ENCODE assay signal across 12 cellular contexts in the genomic region with DNA sequence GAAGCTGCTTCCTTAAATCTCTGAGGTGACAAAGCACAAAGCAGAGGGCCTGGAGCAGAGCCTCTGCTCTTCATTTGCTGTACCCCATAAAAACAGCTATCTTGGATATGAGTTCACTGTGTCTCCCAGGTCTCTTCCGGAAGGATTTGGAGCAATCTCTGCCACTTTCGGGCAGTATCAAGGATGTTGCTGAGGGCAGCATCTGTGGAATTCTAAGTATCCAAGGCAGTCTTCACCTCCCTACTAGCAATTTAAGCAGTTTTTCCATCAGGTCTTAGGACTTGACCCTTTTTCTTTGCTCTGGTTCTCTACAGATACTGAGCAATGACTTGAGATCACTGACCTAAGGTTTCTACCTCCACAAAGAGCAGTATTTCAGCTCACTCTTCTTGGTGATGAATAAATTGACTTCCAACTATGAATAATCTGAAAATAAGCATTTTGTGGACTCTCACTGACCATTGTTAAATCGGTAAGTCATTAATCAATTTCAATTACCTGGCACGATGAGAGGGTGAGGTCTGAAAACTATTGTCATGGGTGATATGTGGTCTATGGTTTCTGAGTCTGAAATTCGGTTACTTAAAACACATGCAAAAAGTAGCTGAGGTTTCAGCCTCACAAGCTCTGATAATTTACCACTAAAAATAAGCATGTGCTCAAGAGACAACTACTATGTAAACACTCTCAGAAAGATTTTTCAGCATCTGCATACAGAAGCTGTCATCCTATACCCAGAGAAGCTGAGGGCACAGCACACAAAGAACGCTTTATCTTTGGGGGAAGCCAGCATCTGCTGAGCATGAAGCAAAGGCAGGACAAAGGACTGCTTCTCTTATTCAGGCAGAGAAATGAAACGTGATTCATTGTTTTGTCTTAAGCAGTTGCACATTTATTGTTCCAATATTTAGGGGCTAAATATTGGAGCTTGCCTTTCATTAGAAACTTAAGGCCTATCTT. TPM values are rescaled to one million over a fixed set of nuclear protein-coding genes. Genes with fewer than 3 reads are reported as not detected.
A peak's percentile ranks its signal among the peaks of the same experiment; 100 is the strongest.
DNase-seq lines count a peak whose midpoint lies in the region; ATAC-seq and TF ChIP-seq lines count a peak whose summit lies in the region.
"Had no signal": no experiment of that assay in that cellular context is flagged by ENCODE, and none has a peak within 500 bp of the region (broad histone marks: within the 10 kb centered on the region; RNA-seq: fewer than 3 reads in every experiment).

No MANE protein-coding gene starts in this region.

- H3K4me3 ChIP-seq in AG10803 (ENCODE audit: low read length), result no peak overlapping the region
- H3K4me3 ChIP-seq in SJCRH30, result peak overlapping the region; percentile 25
- no peak overlapping the region for H3K4me3 ChIP-seq in ovary
- H3K4me3 ChIP-seq: SK-N-MC, testis had no signal

- intact Hi-C loops in ovary (cut with DNase I), result no loop called here

- TF ChIP-seq CTCF in AG10803 (conservative IDR thresholded peaks at IDR 0.05; ENCODE audit: low read length), result no peak
- TF ChIP-seq CTCF in ovary (IDR thresholded peaks at IDR 0.05), result no peak

- no peak for TF ChIP-seq EP300 in ovary (IDR thresholded peaks at IDR 0.05)

- no peak for TF ChIP-seq POLR2A in ovary (IDR thresholded peaks at IDR 0.05)

- H3K27ac ChIP-seq in SJCRH30, result peak overlapping the region; percentile 99
- H3K27ac ChIP-seq in ovary, result no peak overlapping the region
- H3K27ac ChIP-seq: SK-N-MC, testis had no signal

- H3K27me3 ChIP-seq in SJCRH30, result no peaks in the 10 kb centered on the region
- H3K27me3 ChIP-seq in ovary, result no peaks in the 10 kb centered on the region
- H3K27me3 ChIP-seq: testis had no signal

- DNase-seq in AG10803 (ENCODE audit: low read depth), result peak; percentile 23
- peak; percentile 63 for DNase-seq in LHCN-M2 (ENCODE audit: low read depth)
- DNase-seq in SJCRH30, result peak; percentile 89 to 96
- peak; percentile 49 for DNase-seq in midbrain (lab: John Stamatoyannopoulos, UW)
- no peak for DNase-seq in ovary
- DNase-seq in NCI-H2227 (lab: John Stamatoyannopoulos, UW; ENCODE audit: unreplicated experiment), result no peak
- DNase-seq in kidney tubule cell (ENCODE audit: low spot score), result no peak
- DNase-seq: activated CD8-positive, alpha-beta T cell treated with anti-CD3 and anti-CD28 coated beads for 36 hours; activated effector memory CD4-positive, alpha-beta T cell treated with Interleukin-2 at 50 U/mL for 16 hours; testis had no signal

- H3K36me3 ChIP-seq in SJCRH30, result no peaks in the 10 kb centered on the region
- H3K36me3 ChIP-seq in ovary, result no peaks in the 10 kb centered on the region

- ATAC-seq in HG02798 (IDR thresholded peaks at IDR 0.05; ENCODE audit: poor library complexity, unreplicated experiment), result no peak
- ATAC-seq: activated CD8-positive, alpha-beta T cell treated with anti-CD3 and anti-CD28 coated beads for 36 hours had no signal

- H3K4me1 ChIP-seq in SJCRH30 (peaks cover 44% of the 10 kb centered on the region), ovary (ENCODE audit: insufficient read depth) (no peaks in the 10 kb centered on the region)
- H3K4me1 ChIP-seq: testis had no signal

- no peaks in the 10 kb centered on the region for H3K9me3 ChIP-seq in SJCRH30 (replicated peaks)
- no peaks in the 10 kb centered on the region for H3K9me3 ChIP-seq in ovary
- H3K9me3 ChIP-seq: testis had no signal

- WGBS in ovary, 3 donors, result 37 to 59% (median 41%) methylated on average over 7 of the region's 7 CpGs

RNA-seq across cellular contexts. Expression of gene SPATS2L, which starts 32.1 kb away (rescaled TPM):
- total RNA-seq in LHCN-M2 (2014; rRNA removed) (236 and 275 TPM in 2 replicates), ovary (10 to 100 TPM; 36.5 to 88.2 (median 70.6) TPM)
- polyA plus RNA-seq in LHCN-M2 (2012), result 163 TPM
- total RNA-seq in SJCRH30 (2014; rRNA removed; shearing (Covaris generic)), result 339 and 355 TPM in 2 replicates
- polyA plus RNA-seq in ovary, result 10 to 100 TPM; 38.0 to 93.0 TPM

Comparison
In these comparisons a context has a peak if more than half of its experiments do, and no peak if none do; other contexts are left out.
1. DNase-seq: peak in AG10803 (single experiment), LHCN-M2 (single experiment), SJCRH30 (2 of 2) and midbrain (single experiment); none in ovary (0 of 5), NCI-H2227 (single experiment) and kidney tubule cell (single experiment).